In genomic region chr21:45004481-45005263, GRCh38 we compare ENCODE assay signal across 15 cellular contexts.
A peak's percentile ranks its signal among the peaks of the same experiment; 100 is the strongest.
DNase-seq lines count a peak whose midpoint lies in the region; ATAC-seq and TF ChIP-seq lines count a peak whose summit lies in the region.
"Had no signal": no experiment of that assay in that cellular context is flagged by ENCODE, and none has a peak within 500 bp of the region (broad histone marks: within the 10 kb centered on the region; RNA-seq: fewer than 3 reads in every experiment).

No MANE protein-coding gene starts in this region.

- H3K4me3 ChIP-seq in esophagus muscularis mucosa = no peak overlapping the region
- H3K4me3 ChIP-seq: prostate gland, SK-N-MC had no signal

- H3K27ac ChIP-seq in esophagus muscularis mucosa (replicated peaks in 1 of 4) = peak overlapping the region in 3 of 4 donors; percentile 74 to 79 (median 79)
- H3K27ac ChIP-seq: prostate gland, SK-N-MC had no signal

- no peaks in the 10 kb centered on the region for H3K36me3 ChIP-seq in esophagus muscularis mucosa
- H3K36me3 ChIP-seq: prostate gland had no signal

- no peak for TF ChIP-seq CTCF in esophagus muscularis mucosa (IDR thresholded peaks at IDR 0.05)

- DNase-seq in activated T-cell treated with anti-CD3 and anti-CD28 coated beads for 24 hours (ENCODE audit: low read depth) (peak; percentile 42), NCI-H226 (peak; percentile 39), esophagus muscularis mucosa (ENCODE audit: extremely low spot score) (no peak), COLO829 (ENCODE audit: low spot score) (no peak), NCI-H748 (lab: John Stamatoyannopoulos, UW; ENCODE audit: unreplicated experiment) (no peak)
- DNase-seq in activated T-cell treated with anti-CD3 and anti-CD28 coated beads, Interleukin-2, amount 50 U/mL, for 1 hour = no peak
- DNase-seq in stimulated activated CD8-positive, alpha-beta memory T cell treated with anti-CD3 and anti-CD28 coated beads, Interleukin-4, amount 100 ng/mL, for 24 hours (ENCODE audit: low read depth) = peak; percentile 15
- DNase-seq: activated CD4-positive, CD25-positive, alpha-beta regulatory T cell treated with anti-CD3 and anti-CD28 coated beads, Interleukin-2, amount 50 U/mL, for 72 hours; effector memory CD8-positive, alpha-beta T cell; mesendoderm; MV-4-11; NCI-H446 had no signal

- TF ChIP-seq EP300 in esophagus muscularis mucosa (IDR thresholded peaks at IDR 0.05) = no peak

- no peak for ATAC-seq in GM18520 (IDR thresholded peaks at IDR 0.05; ENCODE audit: unreplicated experiment)
- ATAC-seq: effector memory CD8-positive, alpha-beta T cell had no signal

- H3K4me1 ChIP-seq in esophagus muscularis mucosa = peaks cover 16 to 52% (median 47%) of the 10 kb centered on the region in 4 donors
- H3K4me1 ChIP-seq: prostate gland had no signal

- intact Hi-C loops in esophagus muscularis mucosa (cut with DNase I) = no loop called here

- H3K9me3 ChIP-seq in esophagus muscularis mucosa = no peaks in the 10 kb centered on the region
- H3K9me3 ChIP-seq: prostate gland had no signal

- WGBS in esophagus muscularis mucosa = 90% methylated on average over 37 of the region's 40 CpGs

- no peaks in the 10 kb centered on the region for H3K27me3 ChIP-seq in esophagus muscularis mucosa

- no peak for TF ChIP-seq POLR2A in esophagus muscularis mucosa (IDR thresholded peaks at IDR 0.05; ENCODE audit: low read depth)

Comparison
In these comparisons a context has a peak if more than half of its experiments do, and no peak if none do; other contexts are left out.
1. DNase-seq: peak in activated T-cell treated with anti-CD3 and anti-CD28 coated beads for 24 hours (single experiment), NCI-H226 (single experiment) and stimulated activated CD8-positive, alpha-beta memory T cell treated with anti-CD3 and anti-CD28 coated beads, Interleukin-4, amount 100 ng/mL, for 24 hours (single experiment); none in activated T-cell treated with anti-CD3 and anti-CD28 coated beads, Interleukin-2, amount 50 U/mL, for 1 hour (single experiment), esophagus muscularis mucosa (single experiment), COLO829 (single experiment) and NCI-H748 (single experiment).